15 cellular contexts compared by ENCODE assay signal in the genomic region with DNA sequence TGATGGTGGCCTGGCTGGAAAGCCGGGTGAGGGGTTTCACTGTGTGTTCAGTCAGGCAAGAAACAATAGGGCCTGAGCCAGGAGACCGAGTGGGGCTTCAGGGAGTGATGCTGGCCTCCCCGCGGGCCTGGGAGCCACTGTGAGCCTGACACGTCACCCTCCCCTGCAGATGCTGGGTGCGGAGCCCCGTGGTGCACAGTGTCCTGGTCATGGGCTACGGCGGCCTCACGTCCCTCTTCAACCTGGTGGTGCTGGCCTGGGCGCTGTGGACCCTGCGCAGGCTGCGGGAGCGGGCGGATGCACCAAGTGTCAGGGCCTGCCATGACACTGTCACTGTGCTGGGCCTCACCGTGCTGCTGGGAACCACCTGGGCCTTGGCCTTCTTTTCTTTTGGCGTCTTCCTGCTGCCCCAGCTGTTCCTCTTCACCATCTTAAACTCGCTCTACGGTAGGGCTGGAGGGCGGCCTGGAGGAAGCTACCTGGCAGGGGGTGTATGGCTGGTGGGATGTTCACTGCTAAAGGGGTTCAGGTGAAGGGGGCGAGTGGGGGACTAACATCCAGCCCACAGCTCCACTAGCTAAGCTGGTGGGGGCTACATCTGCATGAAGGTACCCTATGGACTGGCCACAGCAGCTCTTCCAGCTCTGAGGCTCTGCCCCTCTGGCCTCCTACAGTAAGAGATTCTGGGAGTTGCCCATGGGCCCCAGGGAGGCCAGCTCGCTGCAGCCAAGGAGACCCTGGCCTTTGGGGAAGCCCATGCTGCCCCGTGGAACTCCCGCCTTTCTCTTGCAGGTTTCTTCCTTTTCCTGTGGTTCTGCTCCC. TPM values are rescaled to one million over a fixed set of nuclear protein-coding genes. Genes with fewer than 3 reads are reported as not detected.
"Had no signal": no experiment of that assay in that cellular context is flagged by ENCODE, and none has a peak within 500 bp of the region (broad histone marks: within the 10 kb centered on the region; RNA-seq: fewer than 3 reads in every experiment).

No MANE protein-coding gene starts in this region.

- H3K36me3 ChIP-seq: heart left ventricle, left ventricle myocardium inferior, transverse colon had no signal

- H3K27ac ChIP-seq: coronary artery, heart left ventricle, left ventricle myocardium inferior, skin epidermis, transverse colon, VCaP had no signal

- H3K27me3 Mint-ChIP-seq: activated naive CD4-positive, alpha-beta T cell treated with anti-CD3 and anti-CD28 coated beads, Interleukin-2, amount 10 ng/mL, durations not matched to agents 7 days and 5 days had no signal

- ATAC-seq: heart left ventricle had no signal

- DNase-seq: activated CD4-positive, alpha-beta T cell treated with anti-CD3 and anti-CD28 coated beads for 48 hours; activated naive CD4-positive, alpha-beta T cell treated with anti-CD3 and anti-CD28 coated beads, Interleukin-2, amount 10 ng/mL, durations not matched to agents 7 days and 5 days; caudate nucleus; effector CD4-positive, alpha-beta T cell; heart left ventricle; left ventricle myocardium inferior; mesendoderm; stimulated activated CD4-positive, alpha-beta T cell treated with anti-CD3 and anti-CD28 coated beads, Interleukin-4, amount 100 ng/mL, for 4 hours; substantia nigra; transverse colon had no signal

- H3K9me3 ChIP-seq: heart left ventricle, left ventricle myocardium inferior, transverse colon had no signal

- H3K27me3 ChIP-seq: transverse colon had no signal

- H3K27ac Mint-ChIP-seq: activated naive CD4-positive, alpha-beta T cell treated with anti-CD3 and anti-CD28 coated beads, Interleukin-2, amount 10 ng/mL, durations not matched to agents 7 days and 5 days had no signal

- H3K4me3 Mint-ChIP-seq: activated naive CD4-positive, alpha-beta T cell treated with anti-CD3 and anti-CD28 coated beads, Interleukin-2, amount 10 ng/mL, durations not matched to agents 7 days and 5 days had no signal

- H3K4me3 ChIP-seq: coronary artery, heart left ventricle, left ventricle myocardium inferior, skin epidermis, transverse colon had no signal

RNA-seq across cellular contexts. Expression of gene ADGRG5, which starts 32.4 kb away (rescaled TPM):
- total RNA-seq: fibroblast of lung, left ventricle myocardium inferior had no signal
- polyA plus RNA-seq: fibroblast of lung, keratinocyte had no signal
